Comparison of ENCODE assay signal across 1 cellular context in the genomic region with DNA sequence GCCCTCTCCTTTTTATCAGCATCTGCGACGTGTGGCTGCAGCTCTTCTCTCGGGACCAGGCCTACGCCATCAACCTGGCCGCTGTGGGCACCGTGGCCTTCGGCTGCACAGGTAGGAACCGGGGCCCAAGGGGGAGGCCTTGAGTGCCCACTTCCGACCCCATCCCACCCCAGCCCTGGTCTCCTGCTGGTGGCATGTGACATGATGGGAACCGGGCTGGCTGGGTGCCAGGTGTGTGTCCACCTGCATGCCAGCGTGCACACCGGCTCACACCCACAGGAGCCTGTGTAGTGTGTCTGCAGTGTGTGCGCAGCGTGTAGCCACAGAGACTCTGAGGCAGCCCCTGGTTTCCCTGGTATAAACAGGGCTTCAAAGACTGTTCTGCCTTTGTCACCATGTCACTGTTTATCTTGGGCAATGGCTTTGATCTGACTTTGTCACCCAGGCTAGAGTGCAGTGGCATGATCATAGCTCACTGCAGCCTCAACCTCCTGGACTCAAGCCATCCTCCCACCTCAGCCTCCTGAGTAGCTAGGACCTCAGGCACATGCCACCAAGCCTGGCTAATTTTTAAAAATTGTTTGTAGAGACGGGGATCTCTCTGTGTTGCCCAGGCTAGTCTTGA.
TF ChIP-seq lines count a peak whose summit lies in the region.

No MANE protein-coding gene starts in this region.

TF ChIP-seq in HepG2, 621 proteins besides CTCF, POLR2A, EP300 and RAD21 (continued from another document):
- TF ChIP-seq ZMYM3 (CRISPR knock-in tag; IDR thresholded peaks at IDR 0.05) (peak; percentile 89), FOXA3 (CRISPR knock-in tag; IDR thresholded peaks at IDR 0.05) (peak; percentile 40)
- TF ChIP-seq, protein P1, sequence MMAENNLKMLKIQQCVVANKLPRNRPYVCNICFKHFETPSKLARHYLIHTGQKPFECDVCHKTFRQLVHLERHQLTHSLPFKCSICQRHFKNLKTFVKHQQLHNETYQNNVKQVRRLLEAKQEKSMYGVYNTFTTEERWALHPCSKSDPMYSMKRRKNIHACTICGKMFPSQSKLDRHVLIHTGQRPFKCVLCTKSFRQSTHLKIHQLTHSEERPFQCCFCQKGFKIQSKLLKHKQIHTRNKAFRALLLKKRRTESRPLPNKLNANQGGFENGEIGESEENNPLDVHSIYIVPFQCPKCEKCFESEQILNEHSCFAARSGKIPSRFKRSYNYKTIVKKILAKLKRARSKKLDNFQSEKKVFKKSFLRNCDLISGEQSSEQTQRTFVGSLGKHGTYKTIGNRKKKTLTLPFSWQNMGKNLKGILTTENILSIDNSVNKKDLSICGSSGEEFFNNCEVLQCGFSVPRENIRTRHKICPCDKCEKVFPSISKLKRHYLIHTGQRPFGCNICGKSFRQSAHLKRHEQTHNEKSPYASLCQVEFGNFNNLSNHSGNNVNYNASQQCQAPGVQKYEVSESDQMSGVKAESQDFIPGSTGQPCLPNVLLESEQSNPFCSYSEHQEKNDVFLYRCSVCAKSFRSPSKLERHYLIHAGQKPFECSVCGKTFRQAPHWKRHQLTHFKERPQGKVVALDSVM (CRISPR knock-in tag; IDR thresholded peaks at IDR 0.05): peak; percentile 99
